ENCODE assay signal across 1 cellular context in the genomic region with DNA sequence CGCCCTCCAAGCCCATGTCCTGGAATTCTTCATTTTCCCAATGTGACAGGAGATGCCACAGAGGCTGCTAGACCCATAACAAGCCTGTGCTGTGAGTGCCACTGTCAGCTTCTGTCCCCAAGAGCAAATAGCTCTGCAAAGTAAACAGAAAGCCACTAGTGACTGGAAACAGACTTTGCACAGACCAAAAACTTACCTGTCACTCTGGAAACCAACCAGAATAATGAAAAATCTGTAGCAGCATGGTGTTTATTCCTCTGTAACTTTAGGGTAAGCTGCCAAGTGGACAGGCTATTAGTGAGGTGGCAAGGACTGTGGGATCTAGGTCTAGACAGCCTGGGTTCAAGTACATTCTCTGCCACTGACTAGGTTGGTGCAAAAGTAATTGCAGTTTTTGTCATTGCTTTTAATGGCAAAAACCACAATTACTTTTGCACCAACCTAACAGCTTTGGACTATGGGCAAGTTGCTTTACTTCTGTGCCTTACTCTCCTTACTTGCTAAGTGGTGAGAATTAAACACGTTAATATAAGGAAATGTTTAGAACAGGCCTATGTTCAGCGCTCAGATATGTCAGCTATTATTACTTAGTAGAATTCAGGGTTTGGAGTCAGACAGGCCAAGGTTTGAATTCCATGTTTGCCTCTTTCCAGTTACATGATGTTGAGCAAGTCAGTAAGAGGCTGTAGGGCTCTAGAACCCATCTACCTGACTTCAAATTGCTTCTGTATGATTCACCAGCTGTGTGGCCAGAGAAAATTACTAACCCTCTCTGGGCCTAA.
TF ChIP-seq lines count a peak whose summit lies in the region.

A gene (minus strand): TSS at position 100 of the 782 bp plus-strand sequence. CDS start 67 bp downstream, at position 33.

TF ChIP-seq in HepG2, 621 proteins besides CTCF, POLR2A, EP300 and RAD21 (continued from another document and continues in another):
- TF ChIP-seq POGZ (CRISPR knock-in tag; IDR thresholded peaks at IDR 0.05) (no peak; the same call in 1 of the 2 replicates), CHD4 (IDR thresholded peaks at IDR 0.05; ENCODE audit: borderline replicate concordance, low read length) (peak; percentile 63; the same call in 1 of the 2 replicates), ELF4 (CRISPR knock-in tag; IDR thresholded peaks at IDR 0.05; ENCODE audit: borderline replicate concordance) (no peak), CCDC6 (CRISPR knock-in tag; IDR thresholded peaks at IDR 0.05) (0 out of 2 replicates have a peak, but pooled peaks have one; percentile 26), ZFP41 (CRISPR knock-in tag; IDR thresholded peaks at IDR 0.05; ENCODE audit: borderline replicate concordance) (no peak), EHMT2 (IDR thresholded peaks at IDR 0.05; ENCODE audit: borderline replicate concordance, low read depth, low read length) (0 out of 2 replicates have a peak, but pooled peaks have one; percentile 28), RXRB (CRISPR knock-in tag; IDR thresholded peaks at IDR 0.05; ENCODE audit: borderline replicate concordance) (peak; percentile 67), ZNF567 (CRISPR knock-in tag; IDR thresholded peaks at IDR 0.05; ENCODE audit: borderline replicate concordance) (no peak), MXI1 (IDR thresholded peaks at IDR 0.05; ENCODE audit: borderline replicate concordance, low read depth, low read length) (peak; percentile 35; the same call in 1 of the 3 replicates), HDAC2 (CRISPR knock-in tag; IDR thresholded peaks at IDR 0.05) (peak; percentile 73), GFI1 (CRISPR knock-in tag; IDR thresholded peaks at IDR 0.05; ENCODE audit: borderline replicate concordance) (0 out of 2 replicates have a peak, but pooled peaks have one; percentile 49), SIX1 (CRISPR knock-in tag; IDR thresholded peaks at IDR 0.05; ENCODE audit: borderline replicate concordance) (no peak; the same call in 1 of the 2 replicates), GPN1 (CRISPR knock-in tag; IDR thresholded peaks at IDR 0.05; ENCODE audit: borderline replicate concordance) (no peak), SRF (IDR thresholded peaks at IDR 0.05; ENCODE audit: low read depth, low read length) (no peak), SOX13 (IDR thresholded peaks at IDR 0.05) (no peak), SOX13 (CRISPR knock-in tag; conservative IDR thresholded peaks at IDR 0.05 in 1 of 2, IDR thresholded peaks at IDR 0.05 in 1 of 2) (peak in 1 of 2 experiments; percentile 81; a peak in 2 of 4 replicates), ZNF543 (CRISPR knock-in tag; IDR thresholded peaks at IDR 0.05) (no peak), ZNF496 (CRISPR knock-in tag; IDR thresholded peaks at IDR 0.05; ENCODE audit: insufficient replicate concordance) (no peak), HNRNPH1 (optimal IDR thresholded peaks at IDR 0.05; ENCODE audit: low read depth, low read length) (no peak)
- TF ChIP-seq, protein P1, sequence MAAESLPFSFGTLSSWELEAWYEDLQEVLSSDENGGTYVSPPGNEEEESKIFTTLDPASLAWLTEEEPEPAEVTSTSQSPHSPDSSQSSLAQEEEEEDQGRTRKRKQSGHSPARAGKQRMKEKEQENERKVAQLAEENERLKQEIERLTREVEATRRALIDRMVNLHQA (CRISPR knock-in tag; IDR thresholded peaks at IDR 0.05): 0 out of 2 replicates have a peak, but pooled peaks have one; percentile 22
- TF ChIP-seq, protein P2, sequence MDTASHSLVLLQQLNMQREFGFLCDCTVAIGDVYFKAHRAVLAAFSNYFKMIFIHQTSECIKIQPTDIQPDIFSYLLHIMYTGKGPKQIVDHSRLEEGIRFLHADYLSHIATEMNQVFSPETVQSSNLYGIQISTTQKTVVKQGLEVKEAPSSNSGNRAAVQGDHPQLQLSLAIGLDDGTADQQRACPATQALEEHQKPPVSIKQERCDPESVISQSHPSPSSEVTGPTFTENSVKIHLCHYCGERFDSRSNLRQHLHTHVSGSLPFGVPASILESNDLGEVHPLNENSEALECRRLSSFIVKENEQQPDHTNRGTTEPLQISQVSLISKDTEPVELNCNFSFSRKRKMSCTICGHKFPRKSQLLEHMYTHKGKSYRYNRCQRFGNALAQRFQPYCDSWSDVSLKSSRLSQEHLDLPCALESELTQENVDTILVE (CRISPR knock-in tag; IDR thresholded peaks at IDR 0.05): no peak
- TF ChIP-seq, protein P3, sequence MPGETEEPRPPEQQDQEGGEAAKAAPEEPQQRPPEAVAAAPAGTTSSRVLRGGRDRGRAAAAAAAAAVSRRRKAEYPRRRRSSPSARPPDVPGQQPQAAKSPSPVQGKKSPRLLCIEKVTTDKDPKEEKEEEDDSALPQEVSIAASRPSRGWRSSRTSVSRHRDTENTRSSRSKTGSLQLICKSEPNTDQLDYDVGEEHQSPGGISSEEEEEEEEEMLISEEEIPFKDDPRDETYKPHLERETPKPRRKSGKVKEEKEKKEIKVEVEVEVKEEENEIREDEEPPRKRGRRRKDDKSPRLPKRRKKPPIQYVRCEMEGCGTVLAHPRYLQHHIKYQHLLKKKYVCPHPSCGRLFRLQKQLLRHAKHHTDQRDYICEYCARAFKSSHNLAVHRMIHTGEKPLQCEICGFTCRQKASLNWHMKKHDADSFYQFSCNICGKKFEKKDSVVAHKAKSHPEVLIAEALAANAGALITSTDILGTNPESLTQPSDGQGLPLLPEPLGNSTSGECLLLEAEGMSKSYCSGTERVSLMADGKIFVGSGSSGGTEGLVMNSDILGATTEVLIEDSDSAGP (CRISPR knock-in tag; IDR thresholded peaks at IDR 0.05; ENCODE audit: borderline replicate concordance): no peak
- TF ChIP-seq, protein P4, sequence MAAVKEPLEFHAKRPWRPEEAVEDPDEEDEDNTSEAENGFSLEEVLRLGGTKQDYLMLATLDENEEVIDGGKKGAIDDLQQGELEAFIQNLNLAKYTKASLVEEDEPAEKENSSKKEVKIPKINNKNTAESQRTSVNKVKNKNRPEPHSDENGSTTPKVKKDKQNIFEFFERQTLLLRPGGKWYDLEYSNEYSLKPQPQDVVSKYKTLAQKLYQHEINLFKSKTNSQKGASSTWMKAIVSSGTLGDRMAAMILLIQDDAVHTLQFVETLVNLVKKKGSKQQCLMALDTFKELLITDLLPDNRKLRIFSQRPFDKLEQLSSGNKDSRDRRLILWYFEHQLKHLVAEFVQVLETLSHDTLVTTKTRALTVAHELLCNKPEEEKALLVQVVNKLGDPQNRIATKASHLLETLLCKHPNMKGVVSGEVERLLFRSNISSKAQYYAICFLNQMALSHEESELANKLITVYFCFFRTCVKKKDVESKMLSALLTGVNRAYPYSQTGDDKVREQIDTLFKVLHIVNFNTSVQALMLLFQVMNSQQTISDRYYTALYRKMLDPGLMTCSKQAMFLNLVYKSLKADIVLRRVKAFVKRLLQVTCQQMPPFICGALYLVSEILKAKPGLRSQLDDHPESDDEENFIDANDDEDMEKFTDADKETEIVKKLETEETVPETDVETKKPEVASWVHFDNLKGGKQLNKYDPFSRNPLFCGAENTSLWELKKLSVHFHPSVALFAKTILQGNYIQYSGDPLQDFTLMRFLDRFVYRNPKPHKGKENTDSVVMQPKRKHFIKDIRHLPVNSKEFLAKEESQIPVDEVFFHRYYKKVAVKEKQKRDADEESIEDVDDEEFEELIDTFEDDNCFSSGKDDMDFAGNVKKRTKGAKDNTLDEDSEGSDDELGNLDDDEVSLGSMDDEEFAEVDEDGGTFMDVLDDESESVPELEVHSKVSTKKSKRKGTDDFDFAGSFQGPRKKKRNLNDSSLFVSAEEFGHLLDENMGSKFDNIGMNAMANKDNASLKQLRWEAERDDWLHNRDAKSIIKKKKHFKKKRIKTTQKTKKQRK (IDR thresholded peaks at IDR 0.05; ENCODE audit: low read length): no peak
- TF ChIP-seq, protein P5, sequence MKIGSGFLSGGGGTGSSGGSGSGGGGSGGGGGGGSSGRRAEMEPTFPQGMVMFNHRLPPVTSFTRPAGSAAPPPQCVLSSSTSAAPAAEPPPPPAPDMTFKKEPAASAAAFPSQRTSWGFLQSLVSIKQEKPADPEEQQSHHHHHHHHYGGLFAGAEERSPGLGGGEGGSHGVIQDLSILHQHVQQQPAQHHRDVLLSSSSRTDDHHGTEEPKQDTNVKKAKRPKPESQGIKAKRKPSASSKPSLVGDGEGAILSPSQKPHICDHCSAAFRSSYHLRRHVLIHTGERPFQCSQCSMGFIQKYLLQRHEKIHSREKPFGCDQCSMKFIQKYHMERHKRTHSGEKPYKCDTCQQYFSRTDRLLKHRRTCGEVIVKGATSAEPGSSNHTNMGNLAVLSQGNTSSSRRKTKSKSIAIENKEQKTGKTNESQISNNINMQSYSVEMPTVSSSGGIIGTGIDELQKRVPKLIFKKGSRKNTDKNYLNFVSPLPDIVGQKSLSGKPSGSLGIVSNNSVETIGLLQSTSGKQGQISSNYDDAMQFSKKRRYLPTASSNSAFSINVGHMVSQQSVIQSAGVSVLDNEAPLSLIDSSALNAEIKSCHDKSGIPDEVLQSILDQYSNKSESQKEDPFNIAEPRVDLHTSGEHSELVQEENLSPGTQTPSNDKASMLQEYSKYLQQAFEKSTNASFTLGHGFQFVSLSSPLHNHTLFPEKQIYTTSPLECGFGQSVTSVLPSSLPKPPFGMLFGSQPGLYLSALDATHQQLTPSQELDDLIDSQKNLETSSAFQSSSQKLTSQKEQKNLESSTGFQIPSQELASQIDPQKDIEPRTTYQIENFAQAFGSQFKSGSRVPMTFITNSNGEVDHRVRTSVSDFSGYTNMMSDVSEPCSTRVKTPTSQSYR (CRISPR knock-in tag; IDR thresholded peaks at IDR 0.05; ENCODE audit: borderline replicate concordance): 0 out of 2 replicates have a peak, but pooled peaks have one; percentile 20
- TF ChIP-seq, protein P6, sequence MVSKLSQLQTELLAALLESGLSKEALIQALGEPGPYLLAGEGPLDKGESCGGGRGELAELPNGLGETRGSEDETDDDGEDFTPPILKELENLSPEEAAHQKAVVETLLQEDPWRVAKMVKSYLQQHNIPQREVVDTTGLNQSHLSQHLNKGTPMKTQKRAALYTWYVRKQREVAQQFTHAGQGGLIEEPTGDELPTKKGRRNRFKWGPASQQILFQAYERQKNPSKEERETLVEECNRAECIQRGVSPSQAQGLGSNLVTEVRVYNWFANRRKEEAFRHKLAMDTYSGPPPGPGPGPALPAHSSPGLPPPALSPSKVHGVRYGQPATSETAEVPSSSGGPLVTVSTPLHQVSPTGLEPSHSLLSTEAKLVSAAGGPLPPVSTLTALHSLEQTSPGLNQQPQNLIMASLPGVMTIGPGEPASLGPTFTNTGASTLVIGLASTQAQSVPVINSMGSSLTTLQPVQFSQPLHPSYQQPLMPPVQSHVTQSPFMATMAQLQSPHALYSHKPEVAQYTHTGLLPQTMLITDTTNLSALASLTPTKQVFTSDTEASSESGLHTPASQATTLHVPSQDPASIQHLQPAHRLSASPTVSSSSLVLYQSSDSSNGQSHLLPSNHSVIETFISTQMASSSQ (IDR thresholded peaks at IDR 0.05; ENCODE audit: low read depth): 0 out of 2 replicates have a peak, but pooled peaks have one; percentile 43
- TF ChIP-seq, protein P6 (CRISPR knock-in tag; IDR thresholded peaks at IDR 0.05; ENCODE audit: borderline replicate concordance): peak; percentile 48; the same call in 1 of the 2 replicates
- TF ChIP-seq, protein P7, sequence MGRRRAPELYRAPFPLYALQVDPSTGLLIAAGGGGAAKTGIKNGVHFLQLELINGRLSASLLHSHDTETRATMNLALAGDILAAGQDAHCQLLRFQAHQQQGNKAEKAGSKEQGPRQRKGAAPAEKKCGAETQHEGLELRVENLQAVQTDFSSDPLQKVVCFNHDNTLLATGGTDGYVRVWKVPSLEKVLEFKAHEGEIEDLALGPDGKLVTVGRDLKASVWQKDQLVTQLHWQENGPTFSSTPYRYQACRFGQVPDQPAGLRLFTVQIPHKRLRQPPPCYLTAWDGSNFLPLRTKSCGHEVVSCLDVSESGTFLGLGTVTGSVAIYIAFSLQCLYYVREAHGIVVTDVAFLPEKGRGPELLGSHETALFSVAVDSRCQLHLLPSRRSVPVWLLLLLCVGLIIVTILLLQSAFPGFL (CRISPR knock-in tag; IDR thresholded peaks at IDR 0.05): no peak
- TF ChIP-seq, protein P8, sequence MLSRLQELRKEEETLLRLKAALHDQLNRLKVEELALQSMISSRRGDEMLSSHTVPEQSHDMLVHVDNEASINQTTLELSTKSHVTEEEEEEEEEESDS (CRISPR knock-in tag; IDR thresholded peaks at IDR 0.05; ENCODE audit: borderline replicate concordance): no peak
- TF ChIP-seq, protein P9, sequence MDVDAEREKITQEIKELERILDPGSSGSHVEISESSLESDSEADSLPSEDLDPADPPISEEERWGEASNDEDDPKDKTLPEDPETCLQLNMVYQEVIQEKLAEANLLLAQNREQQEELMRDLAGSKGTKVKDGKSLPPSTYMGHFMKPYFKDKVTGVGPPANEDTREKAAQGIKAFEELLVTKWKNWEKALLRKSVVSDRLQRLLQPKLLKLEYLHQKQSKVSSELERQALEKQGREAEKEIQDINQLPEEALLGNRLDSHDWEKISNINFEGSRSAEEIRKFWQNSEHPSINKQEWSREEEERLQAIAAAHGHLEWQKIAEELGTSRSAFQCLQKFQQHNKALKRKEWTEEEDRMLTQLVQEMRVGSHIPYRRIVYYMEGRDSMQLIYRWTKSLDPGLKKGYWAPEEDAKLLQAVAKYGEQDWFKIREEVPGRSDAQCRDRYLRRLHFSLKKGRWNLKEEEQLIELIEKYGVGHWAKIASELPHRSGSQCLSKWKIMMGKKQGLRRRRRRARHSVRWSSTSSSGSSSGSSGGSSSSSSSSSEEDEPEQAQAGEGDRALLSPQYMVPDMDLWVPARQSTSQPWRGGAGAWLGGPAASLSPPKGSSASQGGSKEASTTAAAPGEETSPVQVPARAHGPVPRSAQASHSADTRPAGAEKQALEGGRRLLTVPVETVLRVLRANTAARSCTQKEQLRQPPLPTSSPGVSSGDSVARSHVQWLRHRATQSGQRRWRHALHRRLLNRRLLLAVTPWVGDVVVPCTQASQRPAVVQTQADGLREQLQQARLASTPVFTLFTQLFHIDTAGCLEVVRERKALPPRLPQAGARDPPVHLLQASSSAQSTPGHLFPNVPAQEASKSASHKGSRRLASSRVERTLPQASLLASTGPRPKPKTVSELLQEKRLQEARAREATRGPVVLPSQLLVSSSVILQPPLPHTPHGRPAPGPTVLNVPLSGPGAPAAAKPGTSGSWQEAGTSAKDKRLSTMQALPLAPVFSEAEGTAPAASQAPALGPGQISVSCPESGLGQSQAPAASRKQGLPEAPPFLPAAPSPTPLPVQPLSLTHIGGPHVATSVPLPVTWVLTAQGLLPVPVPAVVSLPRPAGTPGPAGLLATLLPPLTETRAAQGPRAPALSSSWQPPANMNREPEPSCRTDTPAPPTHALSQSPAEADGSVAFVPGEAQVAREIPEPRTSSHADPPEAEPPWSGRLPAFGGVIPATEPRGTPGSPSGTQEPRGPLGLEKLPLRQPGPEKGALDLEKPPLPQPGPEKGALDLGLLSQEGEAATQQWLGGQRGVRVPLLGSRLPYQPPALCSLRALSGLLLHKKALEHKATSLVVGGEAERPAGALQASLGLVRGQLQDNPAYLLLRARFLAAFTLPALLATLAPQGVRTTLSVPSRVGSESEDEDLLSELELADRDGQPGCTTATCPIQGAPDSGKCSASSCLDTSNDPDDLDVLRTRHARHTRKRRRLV (CRISPR knock-in tag; IDR thresholded peaks at IDR 0.05): no peak
